12 cellular contexts compared by ENCODE assay signal in the genomic region with DNA sequence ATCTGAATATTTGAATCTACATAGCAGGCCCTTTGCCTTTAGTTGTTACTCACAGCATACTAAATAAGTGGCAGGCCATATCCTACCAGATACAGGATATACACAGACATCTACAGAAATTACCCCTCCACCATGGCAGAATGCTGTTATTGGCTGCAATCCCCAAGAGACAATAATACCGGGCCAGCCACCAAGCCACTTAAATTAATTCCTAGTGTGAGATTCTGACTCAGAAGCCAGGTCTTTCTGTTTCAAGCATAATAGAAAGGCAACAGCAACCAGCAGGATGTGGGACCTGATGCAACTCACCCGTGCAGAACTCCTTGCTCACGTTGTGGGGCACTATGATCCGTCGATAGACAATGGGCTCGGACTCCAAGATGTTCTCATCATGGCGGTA. TPM values are rescaled to one million over a fixed set of nuclear protein-coding genes. Genes with fewer than 3 reads are reported as not detected.
A peak's percentile ranks its signal among the peaks of the same experiment; 100 is the strongest.
DNase-seq lines count a peak whose midpoint lies in the region; ATAC-seq and TF ChIP-seq lines count a peak whose summit lies in the region.
"Had no signal": no experiment of that assay in that cellular context is flagged by ENCODE, and none has a peak within 500 bp of the region (broad histone marks: within the 10 kb centered on the region; RNA-seq: fewer than 3 reads in every experiment).

No MANE protein-coding gene starts in this region.

- H3K4me1 Mint-ChIP-seq in activated naive CD8-positive, alpha-beta T cell treated with anti-CD3 and anti-CD28 coated beads, Interleukin-2, amount 10 ng/mL, durations not matched to agents 7 days and 5 days = peaks cover 31% of the 10 kb centered on the region
- peaks cover 33% of the 10 kb centered on the region for H3K4me1 Mint-ChIP-seq in type B pancreatic cell (ENCODE audit: unreplicated experiment)

- H3K4me3 Mint-ChIP-seq in activated naive CD8-positive, alpha-beta T cell treated with anti-CD3 and anti-CD28 coated beads, Interleukin-2, amount 10 ng/mL, durations not matched to agents 7 days and 5 days = no peak overlapping the region
- H3K4me3 Mint-ChIP-seq in type B pancreatic cell = no peak overlapping the region

- no peaks in the 10 kb centered on the region for H3K27me3 Mint-ChIP-seq in activated naive CD8-positive, alpha-beta T cell treated with anti-CD3 and anti-CD28 coated beads, Interleukin-2, amount 10 ng/mL, durations not matched to agents 7 days and 5 days
- H3K27me3 Mint-ChIP-seq in type B pancreatic cell = no peaks in the 10 kb centered on the region

- POLR2A ChIA-PET in activated naive CD8-positive, alpha-beta T cell treated with anti-CD3 and anti-CD28 coated beads, Interleukin-2, amount 10 ng/mL, durations not matched to agents 7 days and 5 days (lab: Charles Lee) = no interaction called here

- H3K27ac Mint-ChIP-seq in activated naive CD8-positive, alpha-beta T cell treated with anti-CD3 and anti-CD28 coated beads, Interleukin-2, amount 10 ng/mL, durations not matched to agents 7 days and 5 days = peak overlapping the region; percentile 58
- peak overlapping the region; percentile 59 for H3K27ac Mint-ChIP-seq in type B pancreatic cell

- ATAC-seq in activated naive CD8-positive, alpha-beta T cell treated with anti-CD3 and anti-CD28 coated beads, Interleukin-2, amount 10 ng/mL, durations not matched to agents 7 days and 5 days (ENCODE audit: low read depth) = peak; percentile 69
- ATAC-seq: lower lobe of right lung had no signal

- H3K9me3 Mint-ChIP-seq in activated naive CD8-positive, alpha-beta T cell treated with anti-CD3 and anti-CD28 coated beads, Interleukin-2, amount 10 ng/mL, durations not matched to agents 7 days and 5 days = no peaks in the 10 kb centered on the region
- H3K9me3 Mint-ChIP-seq in type B pancreatic cell = no peaks in the 10 kb centered on the region

- no peak for TF ChIP-seq CTCF in type B pancreatic cell (conservative IDR thresholded peaks at IDR 0.05)

- H3K36me3 Mint-ChIP-seq in activated naive CD8-positive, alpha-beta T cell treated with anti-CD3 and anti-CD28 coated beads, Interleukin-2, amount 10 ng/mL, durations not matched to agents 7 days and 5 days = peaks cover 15% of the 10 kb centered on the region
- peaks cover 15% of the 10 kb centered on the region for H3K36me3 Mint-ChIP-seq in type B pancreatic cell

- peak; percentile 10 for DNase-seq in stimulated activated CD4-positive, alpha-beta T cell treated with anti-CD3 and anti-CD28 coated beads, Interleukin-1b, Interleukin-23, amount 100 ng/mL, for 48 hours
- no peak for DNase-seq in stimulated activated CD4-positive, alpha-beta T cell treated with anti-CD3 and anti-CD28 coated beads, Interleukin-2, amount 100 ng/mL, for 48 hours
- peak; percentile 53 for DNase-seq in NCI-H1105 treated with DMSO at 0.1 percent for 48 hours (lab: John Stamatoyannopoulos, UW)
- no peak for DNase-seq in activated naive CD8-positive, alpha-beta T cell treated with anti-CD3 and anti-CD28 coated beads, Interleukin-2, amount 10 ng/mL, durations not matched to agents 7 days and 5 days
- DNase-seq in type B pancreatic cell (ENCODE audit: extremely low spot score, unreplicated experiment) = no peak
- DNase-seq in activated effector memory CD4-positive, alpha-beta T cell treated with Interleukin-2 at 50 U/mL for 16 hours = no peak
- DNase-seq in NCI-H2196 treated with DMSO at 0.1 percent for 48 hours (lab: John Stamatoyannopoulos, UW; ENCODE audit: unreplicated experiment) = no peak
- no peak for DNase-seq in G401 (ENCODE audit: low spot score)
- DNase-seq: activated naive CD4-positive, alpha-beta T cell; esophagus squamous epithelium; lower lobe of right lung; substantia nigra had no signal

- in situ Hi-C loops in G401 (cut with HindIII; ENCODE audit: low sequenced_read_pairs) = no loop called here

RNA-seq across cellular contexts. Expression of gene CLK3, which starts 39.8 kb away (rescaled TPM):
- total RNA-seq in activated naive CD8-positive, alpha-beta T cell treated with anti-CD3 and anti-CD28 coated beads, Interleukin-2, amount 10 ng/mL, durations not matched to agents 7 days and 5 days = 100 to 1,000 TPM; 134 to 148 TPM
- 73.6 and 76.5 TPM in 2 replicates for total RNA-seq in type B pancreatic cell (ENCODE audit: low replicate concordance)
- total RNA-seq in G401 (2014; rRNA removed; shearing (Covaris generic)) = 18.6 and 32.8 TPM in 2 replicates

RNA-seq across cellular contexts. Expression of gene EDC3, which starts 40.4 kb away (rescaled TPM):
- total RNA-seq in activated naive CD8-positive, alpha-beta T cell treated with anti-CD3 and anti-CD28 coated beads, Interleukin-2, amount 10 ng/mL, durations not matched to agents 7 days and 5 days = 10 to 100 TPM; 46.7 to 47.0 TPM
- 72.3 and 105 TPM in 2 replicates for total RNA-seq in type B pancreatic cell (ENCODE audit: low replicate concordance)
- total RNA-seq in G401 (2014; rRNA removed; shearing (Covaris generic)) = 27.7 and 28.2 TPM in 2 replicates

Comparison
In these comparisons a context has a peak if more than half of its experiments do, and no peak if none do; other contexts are left out.
1. DNase-seq: peak in stimulated activated CD4-positive, alpha-beta T cell treated with anti-CD3 and anti-CD28 coated beads, Interleukin-1b, Interleukin-23, amount 100 ng/mL, for 48 hours (single experiment) and NCI-H1105 treated with DMSO at 0.1 percent for 48 hours (single experiment); none in stimulated activated CD4-positive, alpha-beta T cell treated with anti-CD3 and anti-CD28 coated beads, Interleukin-2, amount 100 ng/mL, for 48 hours (0 of 2), activated naive CD8-positive, alpha-beta T cell treated with anti-CD3 and anti-CD28 coated beads, Interleukin-2, amount 10 ng/mL, durations not matched to agents 7 days and 5 days (single experiment), type B pancreatic cell (single experiment), activated effector memory CD4-positive, alpha-beta T cell treated with Interleukin-2 at 50 U/mL for 16 hours (single experiment), NCI-H2196 treated with DMSO at 0.1 percent for 48 hours (single experiment) and G401 (single experiment).